1 cellular context compared by ENCODE assay signal in the genomic region with DNA sequence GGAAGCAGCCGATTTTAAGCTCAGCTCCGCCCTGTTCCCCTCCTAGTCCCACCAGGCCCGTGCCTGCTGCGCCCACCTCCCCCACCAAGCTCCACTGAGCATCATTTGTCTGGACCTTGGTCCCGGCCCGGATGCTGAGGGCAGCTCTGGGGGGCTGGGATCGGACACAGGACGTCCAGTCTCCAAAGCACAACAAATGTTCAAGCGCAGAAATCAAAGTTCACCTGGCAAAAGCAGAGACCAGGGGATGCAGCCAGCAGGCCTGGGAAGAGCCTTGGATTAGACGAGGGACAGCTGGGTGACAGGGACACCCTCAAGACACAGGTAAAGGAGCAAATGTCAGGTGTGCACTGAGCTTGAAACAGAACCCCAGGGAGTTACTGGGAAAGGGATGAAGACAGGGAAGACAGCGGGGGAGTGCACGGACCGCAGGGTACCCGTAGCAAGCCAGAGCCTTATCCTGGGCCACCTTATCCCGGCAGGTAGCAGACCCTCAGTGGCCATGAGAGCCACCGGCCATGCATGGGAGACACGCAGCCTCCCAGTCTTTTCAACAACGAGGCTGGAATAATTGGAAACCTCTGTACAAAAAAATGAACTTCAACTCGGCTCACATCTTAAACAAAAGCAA.
TF ChIP-seq lines count a peak whose summit lies in the region.

No MANE protein-coding gene starts in this region.

TF ChIP-seq in HepG2, 621 proteins besides CTCF, POLR2A, EP300 and RAD21 (continued from another document and continues in another):
- TF ChIP-seq, protein P1, sequence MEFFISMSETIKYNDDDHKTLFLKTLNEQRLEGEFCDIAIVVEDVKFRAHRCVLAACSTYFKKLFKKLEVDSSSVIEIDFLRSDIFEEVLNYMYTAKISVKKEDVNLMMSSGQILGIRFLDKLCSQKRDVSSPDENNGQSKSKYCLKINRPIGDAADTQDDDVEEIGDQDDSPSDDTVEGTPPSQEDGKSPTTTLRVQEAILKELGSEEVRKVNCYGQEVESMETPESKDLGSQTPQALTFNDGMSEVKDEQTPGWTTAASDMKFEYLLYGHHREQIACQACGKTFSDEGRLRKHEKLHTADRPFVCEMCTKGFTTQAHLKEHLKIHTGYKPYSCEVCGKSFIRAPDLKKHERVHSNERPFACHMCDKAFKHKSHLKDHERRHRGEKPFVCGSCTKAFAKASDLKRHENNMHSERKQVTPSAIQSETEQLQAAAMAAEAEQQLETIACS (CRISPR knock-in tag; IDR thresholded peaks at IDR 0.05): no peak
- TF ChIP-seq, protein P2, sequence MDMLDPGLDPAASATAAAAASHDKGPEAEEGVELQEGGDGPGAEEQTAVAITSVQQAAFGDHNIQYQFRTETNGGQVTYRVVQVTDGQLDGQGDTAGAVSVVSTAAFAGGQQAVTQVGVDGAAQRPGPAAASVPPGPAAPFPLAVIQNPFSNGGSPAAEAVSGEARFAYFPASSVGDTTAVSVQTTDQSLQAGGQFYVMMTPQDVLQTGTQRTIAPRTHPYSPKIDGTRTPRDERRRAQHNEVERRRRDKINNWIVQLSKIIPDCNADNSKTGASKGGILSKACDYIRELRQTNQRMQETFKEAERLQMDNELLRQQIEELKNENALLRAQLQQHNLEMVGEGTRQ (IDR thresholded peaks at IDR 0.05; ENCODE audit: low read depth, low read length): no peak
- TF ChIP-seq, protein P2 (CRISPR knock-in tag; IDR thresholded peaks at IDR 0.05; ENCODE audit: borderline replicate concordance): no peak
- TF ChIP-seq, protein P3, sequence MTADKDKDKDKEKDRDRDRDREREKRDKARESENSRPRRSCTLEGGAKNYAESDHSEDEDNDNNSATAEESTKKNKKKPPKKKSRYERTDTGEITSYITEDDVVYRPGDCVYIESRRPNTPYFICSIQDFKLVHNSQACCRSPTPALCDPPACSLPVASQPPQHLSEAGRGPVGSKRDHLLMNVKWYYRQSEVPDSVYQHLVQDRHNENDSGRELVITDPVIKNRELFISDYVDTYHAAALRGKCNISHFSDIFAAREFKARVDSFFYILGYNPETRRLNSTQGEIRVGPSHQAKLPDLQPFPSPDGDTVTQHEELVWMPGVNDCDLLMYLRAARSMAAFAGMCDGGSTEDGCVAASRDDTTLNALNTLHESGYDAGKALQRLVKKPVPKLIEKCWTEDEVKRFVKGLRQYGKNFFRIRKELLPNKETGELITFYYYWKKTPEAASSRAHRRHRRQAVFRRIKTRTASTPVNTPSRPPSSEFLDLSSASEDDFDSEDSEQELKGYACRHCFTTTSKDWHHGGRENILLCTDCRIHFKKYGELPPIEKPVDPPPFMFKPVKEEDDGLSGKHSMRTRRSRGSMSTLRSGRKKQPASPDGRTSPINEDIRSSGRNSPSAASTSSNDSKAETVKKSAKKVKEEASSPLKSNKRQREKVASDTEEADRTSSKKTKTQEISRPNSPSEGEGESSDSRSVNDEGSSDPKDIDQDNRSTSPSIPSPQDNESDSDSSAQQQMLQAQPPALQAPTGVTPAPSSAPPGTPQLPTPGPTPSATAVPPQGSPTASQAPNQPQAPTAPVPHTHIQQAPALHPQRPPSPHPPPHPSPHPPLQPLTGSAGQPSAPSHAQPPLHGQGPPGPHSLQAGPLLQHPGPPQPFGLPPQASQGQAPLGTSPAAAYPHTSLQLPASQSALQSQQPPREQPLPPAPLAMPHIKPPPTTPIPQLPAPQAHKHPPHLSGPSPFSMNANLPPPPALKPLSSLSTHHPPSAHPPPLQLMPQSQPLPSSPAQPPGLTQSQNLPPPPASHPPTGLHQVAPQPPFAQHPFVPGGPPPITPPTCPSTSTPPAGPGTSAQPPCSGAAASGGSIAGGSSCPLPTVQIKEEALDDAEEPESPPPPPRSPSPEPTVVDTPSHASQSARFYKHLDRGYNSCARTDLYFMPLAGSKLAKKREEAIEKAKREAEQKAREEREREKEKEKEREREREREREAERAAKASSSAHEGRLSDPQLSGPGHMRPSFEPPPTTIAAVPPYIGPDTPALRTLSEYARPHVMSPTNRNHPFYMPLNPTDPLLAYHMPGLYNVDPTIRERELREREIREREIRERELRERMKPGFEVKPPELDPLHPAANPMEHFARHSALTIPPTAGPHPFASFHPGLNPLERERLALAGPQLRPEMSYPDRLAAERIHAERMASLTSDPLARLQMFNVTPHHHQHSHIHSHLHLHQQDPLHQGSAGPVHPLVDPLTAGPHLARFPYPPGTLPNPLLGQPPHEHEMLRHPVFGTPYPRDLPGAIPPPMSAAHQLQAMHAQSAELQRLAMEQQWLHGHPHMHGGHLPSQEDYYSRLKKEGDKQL (CRISPR knock-in tag; IDR thresholded peaks at IDR 0.05; ENCODE audit: low read depth): peak; percentile 52; the same call in 1 of the 2 replicates
- TF ChIP-seq ZNF747 (CRISPR knock-in tag; IDR thresholded peaks at IDR 0.05; ENCODE audit: borderline replicate concordance): peak; percentile 63; the same call in 1 of the 2 replicates
- no peak; the same call in 1 of the 2 replicates for TF ChIP-seq SOX13 (IDR thresholded peaks at IDR 0.05)
- TF ChIP-seq SOX13 (CRISPR knock-in tag; conservative IDR thresholded peaks at IDR 0.05 in 1 of 2, IDR thresholded peaks at IDR 0.05 in 1 of 2): peak in 1 of 2 experiments; percentile 71; a peak in 2 of 4 replicates
- TF ChIP-seq RNF2 (conservative IDR thresholded peaks at IDR 0.05; ENCODE audit: low read depth): no peak
- peak; percentile 73; the same call in 1 of the 2 replicates for TF ChIP-seq ZFP90 (CRISPR knock-in tag; IDR thresholded peaks at IDR 0.05; ENCODE audit: borderline replicate concordance)
- TF ChIP-seq MTA1 (CRISPR knock-in tag; IDR thresholded peaks at IDR 0.05; ENCODE audit: borderline replicate concordance): peak; percentile 87; the same call in 1 of the 2 replicates
- TF ChIP-seq ZNF672 (CRISPR knock-in tag; IDR thresholded peaks at IDR 0.05): peak; percentile 29; the same call in 1 of the 2 replicates
- TF ChIP-seq ZBTB21 (CRISPR knock-in tag; IDR thresholded peaks at IDR 0.05): no peak
- TF ChIP-seq, protein P4, sequence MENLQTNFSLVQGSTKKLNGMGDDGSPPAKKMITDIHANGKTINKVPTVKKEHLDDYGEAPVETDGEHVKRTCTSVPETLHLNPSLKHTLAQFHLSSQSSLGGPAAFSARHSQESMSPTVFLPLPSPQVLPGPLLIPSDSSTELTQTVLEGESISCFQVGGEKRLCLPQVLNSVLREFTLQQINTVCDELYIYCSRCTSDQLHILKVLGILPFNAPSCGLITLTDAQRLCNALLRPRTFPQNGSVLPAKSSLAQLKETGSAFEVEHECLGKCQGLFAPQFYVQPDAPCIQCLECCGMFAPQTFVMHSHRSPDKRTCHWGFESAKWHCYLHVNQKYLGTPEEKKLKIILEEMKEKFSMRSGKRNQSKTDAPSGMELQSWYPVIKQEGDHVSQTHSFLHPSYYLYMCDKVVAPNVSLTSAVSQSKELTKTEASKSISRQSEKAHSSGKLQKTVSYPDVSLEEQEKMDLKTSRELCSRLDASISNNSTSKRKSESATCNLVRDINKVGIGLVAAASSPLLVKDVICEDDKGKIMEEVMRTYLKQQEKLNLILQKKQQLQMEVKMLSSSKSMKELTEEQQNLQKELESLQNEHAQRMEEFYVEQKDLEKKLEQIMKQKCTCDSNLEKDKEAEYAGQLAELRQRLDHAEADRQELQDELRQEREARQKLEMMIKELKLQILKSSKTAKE (CRISPR knock-in tag; IDR thresholded peaks at IDR 0.05; ENCODE audit: borderline replicate concordance): peak; percentile 93
- TF ChIP-seq, protein P5, sequence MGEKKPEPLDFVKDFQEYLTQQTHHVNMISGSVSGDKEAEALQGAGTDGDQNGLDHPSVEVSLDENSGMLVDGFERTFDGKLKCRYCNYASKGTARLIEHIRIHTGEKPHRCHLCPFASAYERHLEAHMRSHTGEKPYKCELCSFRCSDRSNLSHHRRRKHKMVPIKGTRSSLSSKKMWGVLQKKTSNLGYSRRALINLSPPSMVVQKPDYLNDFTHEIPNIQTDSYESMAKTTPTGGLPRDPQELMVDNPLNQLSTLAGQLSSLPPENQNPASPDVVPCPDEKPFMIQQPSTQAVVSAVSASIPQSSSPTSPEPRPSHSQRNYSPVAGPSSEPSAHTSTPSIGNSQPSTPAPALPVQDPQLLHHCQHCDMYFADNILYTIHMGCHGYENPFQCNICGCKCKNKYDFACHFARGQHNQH (CRISPR knock-in tag; IDR thresholded peaks at IDR 0.05): peak; percentile 79; the same call in 1 of the 2 replicates
- TF ChIP-seq ZBTB7B (CRISPR knock-in tag; IDR thresholded peaks at IDR 0.05): peak; percentile 99
- 0 out of 2 replicates have a peak, but pooled peaks have one; percentile 15 for TF ChIP-seq GATA4 (IDR thresholded peaks at IDR 0.05; ENCODE audit: borderline replicate concordance, low read depth)
- peak; percentile 62 for TF ChIP-seq ZNF317 (CRISPR knock-in tag; IDR thresholded peaks at IDR 0.05)
- TF ChIP-seq, protein P6, sequence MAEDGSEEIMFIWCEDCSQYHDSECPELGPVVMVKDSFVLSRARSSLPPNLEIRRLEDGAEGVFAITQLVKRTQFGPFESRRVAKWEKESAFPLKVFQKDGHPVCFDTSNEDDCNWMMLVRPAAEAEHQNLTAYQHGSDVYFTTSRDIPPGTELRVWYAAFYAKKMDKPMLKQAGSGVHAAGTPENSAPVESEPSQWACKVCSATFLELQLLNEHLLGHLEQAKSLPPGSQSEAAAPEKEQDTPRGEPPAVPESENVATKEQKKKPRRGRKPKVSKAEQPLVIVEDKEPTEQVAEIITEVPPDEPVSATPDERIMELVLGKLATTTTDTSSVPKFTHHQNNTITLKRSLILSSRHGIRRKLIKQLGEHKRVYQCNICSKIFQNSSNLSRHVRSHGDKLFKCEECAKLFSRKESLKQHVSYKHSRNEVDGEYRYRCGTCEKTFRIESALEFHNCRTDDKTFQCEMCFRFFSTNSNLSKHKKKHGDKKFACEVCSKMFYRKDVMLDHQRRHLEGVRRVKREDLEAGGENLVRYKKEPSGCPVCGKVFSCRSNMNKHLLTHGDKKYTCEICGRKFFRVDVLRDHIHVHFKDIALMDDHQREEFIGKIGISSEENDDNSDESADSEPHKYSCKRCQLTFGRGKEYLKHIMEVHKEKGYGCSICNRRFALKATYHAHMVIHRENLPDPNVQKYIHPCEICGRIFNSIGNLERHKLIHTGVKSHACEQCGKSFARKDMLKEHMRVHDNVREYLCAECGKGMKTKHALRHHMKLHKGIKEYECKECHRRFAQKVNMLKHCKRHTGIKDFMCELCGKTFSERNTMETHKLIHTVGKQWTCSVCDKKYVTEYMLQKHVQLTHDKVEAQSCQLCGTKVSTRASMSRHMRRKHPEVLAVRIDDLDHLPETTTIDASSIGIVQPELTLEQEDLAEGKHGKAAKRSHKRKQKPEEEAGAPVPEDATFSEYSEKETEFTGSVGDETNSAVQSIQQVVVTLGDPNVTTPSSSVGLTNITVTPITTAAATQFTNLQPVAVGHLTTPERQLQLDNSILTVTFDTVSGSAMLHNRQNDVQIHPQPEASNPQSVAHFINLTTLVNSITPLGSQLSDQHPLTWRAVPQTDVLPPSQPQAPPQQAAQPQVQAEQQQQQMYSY (CRISPR knock-in tag; IDR thresholded peaks at IDR 0.05): no peak
- peak; percentile 98 for TF ChIP-seq KDM6A (CRISPR knock-in tag; IDR thresholded peaks at IDR 0.05; ENCODE audit: low read depth)
- no peak for TF ChIP-seq HNRNPK (IDR thresholded peaks at IDR 0.05; ENCODE audit: low read depth, low read length, poor library complexity, severe bottlenecking)
- TF ChIP-seq, protein P7, sequence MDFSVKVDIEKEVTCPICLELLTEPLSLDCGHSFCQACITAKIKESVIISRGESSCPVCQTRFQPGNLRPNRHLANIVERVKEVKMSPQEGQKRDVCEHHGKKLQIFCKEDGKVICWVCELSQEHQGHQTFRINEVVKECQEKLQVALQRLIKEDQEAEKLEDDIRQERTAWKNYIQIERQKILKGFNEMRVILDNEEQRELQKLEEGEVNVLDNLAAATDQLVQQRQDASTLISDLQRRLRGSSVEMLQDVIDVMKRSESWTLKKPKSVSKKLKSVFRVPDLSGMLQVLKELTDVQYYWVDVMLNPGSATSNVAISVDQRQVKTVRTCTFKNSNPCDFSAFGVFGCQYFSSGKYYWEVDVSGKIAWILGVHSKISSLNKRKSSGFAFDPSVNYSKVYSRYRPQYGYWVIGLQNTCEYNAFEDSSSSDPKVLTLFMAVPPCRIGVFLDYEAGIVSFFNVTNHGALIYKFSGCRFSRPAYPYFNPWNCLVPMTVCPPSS (IDR thresholded peaks at IDR 0.05): no peak
- no peak for TF ChIP-seq ZNF549 (CRISPR knock-in tag; IDR thresholded peaks at IDR 0.05)
- no peak for TF ChIP-seq FOXK2 (IDR thresholded peaks at IDR 0.05)
- TF ChIP-seq HDAC6 (IDR thresholded peaks at IDR 0.05; ENCODE audit: low read depth, low read length): no peak
- no peak for TF ChIP-seq ARID2 (CRISPR knock-in tag; IDR thresholded peaks at IDR 0.05; ENCODE audit: borderline replicate concordance)
- no peak for TF ChIP-seq MAFK (conservative IDR thresholded peaks at IDR 0.05 in 1 of 2, IDR thresholded peaks at IDR 0.05 in 1 of 2; ENCODE audit: low read length in 2 of 2)
- TF ChIP-seq ZNF496 (CRISPR knock-in tag; IDR thresholded peaks at IDR 0.05; ENCODE audit: insufficient replicate concordance): no peak
- TF ChIP-seq, protein P8, sequence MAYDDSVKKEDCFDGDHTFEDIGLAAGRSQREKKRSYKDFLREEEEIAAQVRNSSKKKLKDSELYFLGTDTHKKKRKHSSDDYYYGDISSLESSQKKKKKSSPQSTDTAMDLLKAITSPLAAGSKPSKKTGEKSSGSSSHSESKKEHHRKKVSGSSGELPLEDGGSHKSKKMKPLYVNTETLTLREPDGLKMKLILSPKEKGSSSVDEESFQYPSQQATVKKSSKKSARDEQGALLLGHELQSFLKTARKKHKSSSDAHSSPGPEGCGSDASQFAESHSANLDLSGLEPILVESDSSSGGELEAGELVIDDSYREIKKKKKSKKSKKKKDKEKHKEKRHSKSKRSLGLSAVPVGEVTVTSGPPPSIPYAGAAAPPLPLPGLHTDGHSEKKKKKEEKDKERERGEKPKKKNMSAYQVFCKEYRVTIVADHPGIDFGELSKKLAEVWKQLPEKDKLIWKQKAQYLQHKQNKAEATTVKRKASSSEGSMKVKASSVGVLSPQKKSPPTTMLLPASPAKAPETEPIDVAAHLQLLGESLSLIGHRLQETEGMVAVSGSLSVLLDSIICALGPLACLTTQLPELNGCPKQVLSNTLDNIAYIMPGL (CRISPR knock-in tag; IDR thresholded peaks at IDR 0.05; ENCODE audit: borderline replicate concordance in 1 of 2, low read depth in 1 of 2): peak; percentile 58 to 80; a peak in 3 of 4 replicates
- TF ChIP-seq ZNF44 (CRISPR knock-in tag; IDR thresholded peaks at IDR 0.05): no peak
- TF ChIP-seq GPN1 (CRISPR knock-in tag; IDR thresholded peaks at IDR 0.05; ENCODE audit: borderline replicate concordance): no peak
- TF ChIP-seq KDM1A (CRISPR knock-in tag; IDR thresholded peaks at IDR 0.05): peak; percentile 87
- TF ChIP-seq, protein P9, sequence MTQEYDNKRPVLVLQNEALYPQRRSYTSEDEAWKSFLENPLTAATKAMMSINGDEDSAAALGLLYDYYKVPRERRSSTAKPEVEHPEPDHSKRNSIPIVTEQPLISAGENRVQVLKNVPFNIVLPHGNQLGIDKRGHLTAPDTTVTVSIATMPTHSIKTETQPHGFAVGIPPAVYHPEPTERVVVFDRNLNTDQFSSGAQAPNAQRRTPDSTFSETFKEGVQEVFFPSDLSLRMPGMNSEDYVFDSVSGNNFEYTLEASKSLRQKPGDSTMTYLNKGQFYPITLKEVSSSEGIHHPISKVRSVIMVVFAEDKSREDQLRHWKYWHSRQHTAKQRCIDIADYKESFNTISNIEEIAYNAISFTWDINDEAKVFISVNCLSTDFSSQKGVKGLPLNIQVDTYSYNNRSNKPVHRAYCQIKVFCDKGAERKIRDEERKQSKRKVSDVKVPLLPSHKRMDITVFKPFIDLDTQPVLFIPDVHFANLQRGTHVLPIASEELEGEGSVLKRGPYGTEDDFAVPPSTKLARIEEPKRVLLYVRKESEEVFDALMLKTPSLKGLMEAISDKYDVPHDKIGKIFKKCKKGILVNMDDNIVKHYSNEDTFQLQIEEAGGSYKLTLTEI (CRISPR knock-in tag; conservative IDR thresholded peaks at IDR 0.05): no peak
